Comparison of ENCODE assay signal across 8 cellular contexts in genomic region chr6:139764498-139764986, GRCh38.
A peak's percentile ranks its signal among the peaks of the same experiment; 100 is the strongest.
DNase-seq lines count a peak whose midpoint lies in the region; ATAC-seq and TF ChIP-seq lines count a peak whose summit lies in the region.

No MANE protein-coding gene starts in this region.

- peak overlapping the region; percentile 56 for H3K27ac Mint-ChIP-seq in activated T-helper 2 cell treated with anti-CD3 and anti-CD28 coated beads, Interferon-gamma antibody, Interleukin-2, Interleukin-4, amounts not matched to agents 10 μg/mL and 5 μg/mL and 100 μg/mL, durations not matched to agents 14 hours and 24 hours and 36 hours
- H3K27ac Mint-ChIP-seq in endothelial cell (ENCODE audit: unreplicated experiment): no peak overlapping the region

- peak overlapping the region; percentile 95 for H2BK120ac ChIP-seq in IMR-90 (ENCODE audit: low read depth, low read length)

- ATAC-seq in GM21825 (IDR thresholded peaks at IDR 0.05; ENCODE audit: unreplicated experiment): peak; percentile 95
- peak; percentile 94 for ATAC-seq in IMR-90 (ENCODE audit: low read depth)
- peak; percentile 90 to 99 (median 96) for ATAC-seq in heart right ventricle
- ATAC-seq in sciatic nerve: peak; percentile 96

- BruUV-seq in IMR-90 (replicated peaks; lab: Mats Ljungman, UMichigan): no TSS peak

- H2AK5ac ChIP-seq in IMR-90 (ENCODE audit: low read depth, low read length): no peak overlapping the region

- H2BK5ac ChIP-seq in IMR-90 (ENCODE audit: low read depth, low read length, poor library complexity, severe bottlenecking): peak overlapping the region; percentile 94

- H3K27me3 ChIP-seq in IMR-90 (ENCODE audit: control insufficient read depth, insufficient read depth, low read length) (no peaks in the 10 kb centered on the region), heart right ventricle (no peaks in the 10 kb centered on the region)

- dilution Hi-C loops in IMR-90 (cut with HindIII; ENCODE audit: low sequenced_read_pairs, unreplicated experiment): no loop called here

- peak overlapping the region; percentile 79; the same call in 1 of the 2 replicates for H2BK20ac ChIP-seq in IMR-90 (ENCODE audit: low read depth, low read length)

- H3K36me3 ChIP-seq in IMR-90 (ENCODE audit: control insufficient read depth, insufficient read depth, low read length): no peaks in the 10 kb centered on the region
- H3K36me3 ChIP-seq in heart right ventricle: no peaks in the 10 kb centered on the region

- H3K4ac ChIP-seq in IMR-90 (ENCODE audit: low read depth, low read length): peak overlapping the region; percentile 66; the same call in 1 of the 2 replicates

- no peak overlapping the region for H2AFZ ChIP-seq in IMR-90 (replicated peaks; ENCODE audit: low read length, poor library complexity)

- H3K56ac ChIP-seq in IMR-90 (ENCODE audit: extremely low read depth, insufficient read depth, low read length): 0 out of 2 replicates have a peak overlapping the region, but pooled peaks have one; percentile 45

- intact Hi-C loops in IMR-90 (cut with micrococcal nuclease): loop anchor here (2.0 to 5.0 kb wide), 4 partner anchors 167 to 773 kb away; partner anchors contain the start of gene CITED2
- intact Hi-C loops in activated T-helper 2 cell treated with anti-CD3 and anti-CD28 coated beads, Interferon-gamma antibody, Interleukin-2, Interleukin-4, amounts not matched to agents 10 μg/mL and 5 μg/mL and 100 μg/mL, durations not matched to agents 14 hours and 24 hours and 36 hours (cut with micrococcal nuclease): loop anchor here (5.0 kb wide), 1 partner anchor 247 kb away; no protein-coding TSS in a partner anchor
- intact Hi-C loops in heart right ventricle (cut with DNase I): loop anchor here in 7 of 10 donors (5.0 to 10.0 kb wide), 4 partner anchors 200 to 392 kb away; partner anchors contain the start of gene CITED2 (in 2 of the 7)
- intact Hi-C loops in sciatic nerve (cut with DNase I): no loop called here

- H4K8ac ChIP-seq in IMR-90 (ENCODE audit: low read depth in 2 of 2, low read length in 2 of 2): peak overlapping the region in 1 of 2 experiments; percentile 51; a peak in 1 of 4 replicates

- CTCF ChIA-PET in IMR-90 (lab: Yijun Ruan, JAX): interaction anchor here (0.7 to 1.3 kb wide), 2 partner anchors 9 to 131 kb away, joined by 4 read pairs; no protein-coding TSS in a partner anchor

- TF ChIP-seq POLR2A in IMR-90 (IDR thresholded peaks at IDR 0.05; ENCODE audit: low read depth, low read length): no peak

- in situ Hi-C loops in IMR-90 (cut with MboI; ENCODE audit: low sequenced_read_pairs): loop anchor here (10.0 kb wide), 1 partner anchor 390 kb away; the partner anchor contains the start of gene CITED2

- TF ChIP-seq CTCF in GM10266 (IDR thresholded peaks at IDR 0.05; ENCODE audit: control insufficient read depth, insufficient read depth, low read depth, missing control alignments): no peak
- TF ChIP-seq CTCF in IMR-90 (conservative IDR thresholded peaks at IDR 0.05; ENCODE audit: low read depth, low read length): no peak
- TF ChIP-seq CTCF in heart right ventricle (IDR thresholded peaks at IDR 0.05): no peak
- no peak for TF ChIP-seq CTCF in endothelial cell (IDR thresholded peaks at IDR 0.05; ENCODE audit: unreplicated experiment)

- WGBS in IMR-90 (ENCODE audit: extremely low coverage in 2 of 2, insufficient read length in 1 of 2), 2 experiments: no CpG with 5 or more reads among the region's 2 CpGs
- WGBS in heart right ventricle, 2 donors: 7 to 15% methylated on average over 2 of the region's 2 CpGs

- H2BK15ac ChIP-seq in IMR-90 (ENCODE audit: low read depth, low read length): no peak overlapping the region

- H3K36me3 Mint-ChIP-seq in activated T-helper 2 cell treated with anti-CD3 and anti-CD28 coated beads, Interferon-gamma antibody, Interleukin-2, Interleukin-4, amounts not matched to agents 10 μg/mL and 5 μg/mL and 100 μg/mL, durations not matched to agents 14 hours and 24 hours and 36 hours (ENCODE audit: low read depth): no peaks in the 10 kb centered on the region
- no peaks in the 10 kb centered on the region for H3K36me3 Mint-ChIP-seq in endothelial cell (ENCODE audit: low read depth, unreplicated experiment)

- H3K9me1 ChIP-seq in IMR-90 (ENCODE audit: insufficient read depth, low read length): 0 out of 2 replicates have a peak, but pooled peaks cover 4% of the 10 kb centered on the region

- peak overlapping the region; percentile 2 for H3K4me2 ChIP-seq in IMR-90 (ENCODE audit: low read depth, low read length)

- H3K4me1 ChIP-seq in IMR-90 (ENCODE audit: control insufficient read depth, insufficient read depth, low read length): peaks cover 13% of the 10 kb centered on the region
- peaks cover 11 to 43% (median 30%) of the 10 kb centered on the region in 9 donors for H3K4me1 ChIP-seq in heart right ventricle

- H3K9me3 Mint-ChIP-seq in activated T-helper 2 cell treated with anti-CD3 and anti-CD28 coated beads, Interferon-gamma antibody, Interleukin-2, Interleukin-4, amounts not matched to agents 10 μg/mL and 5 μg/mL and 100 μg/mL, durations not matched to agents 14 hours and 24 hours and 36 hours: no peaks in the 10 kb centered on the region
- H3K9me3 Mint-ChIP-seq in endothelial cell (ENCODE audit: unreplicated experiment): no peaks in the 10 kb centered on the region

- H3K9me3 ChIP-seq in IMR-90 (ENCODE audit: control insufficient read depth, insufficient read depth, low read length): no peaks in the 10 kb centered on the region
- no peaks in the 10 kb centered on the region for H3K9me3 ChIP-seq in heart right ventricle

- no peaks in the 10 kb centered on the region for H3K27me3 Mint-ChIP-seq in activated T-helper 2 cell treated with anti-CD3 and anti-CD28 coated beads, Interferon-gamma antibody, Interleukin-2, Interleukin-4, amounts not matched to agents 10 μg/mL and 5 μg/mL and 100 μg/mL, durations not matched to agents 14 hours and 24 hours and 36 hours (ENCODE audit: low read depth)
- peaks cover 1% of the 10 kb centered on the region for H3K27me3 Mint-ChIP-seq in endothelial cell (ENCODE audit: unreplicated experiment)

- H3K79me1 ChIP-seq in IMR-90 (ENCODE audit: low read depth in 1 of 2, low read length in 2 of 2): 0 out of 4 replicates have a peak, but pooled peaks cover 0 to 3% of the 10 kb centered on the region in 2 experiments

- peak; percentile 17; the same call in 1 of the 2 replicates for TF ChIP-seq RAD21 in IMR-90 (IDR thresholded peaks at IDR 0.05; ENCODE audit: low read length)

- H2AK9ac ChIP-seq in IMR-90 (replicated peaks; ENCODE audit: low read depth, low read length, poor library complexity): no peak overlapping the region

- peak overlapping the region; percentile 50; the same call in 1 of the 2 replicates for H4K91ac ChIP-seq in IMR-90 (ENCODE audit: insufficient read depth, low read depth, low read length)

- no peak overlapping the region for H3K18ac ChIP-seq in IMR-90 (ENCODE audit: low read depth, low read length)

- no peak overlapping the region for H3K4me3 Mint-ChIP-seq in activated T-helper 2 cell treated with anti-CD3 and anti-CD28 coated beads, Interferon-gamma antibody, Interleukin-2, Interleukin-4, amounts not matched to agents 10 μg/mL and 5 μg/mL and 100 μg/mL, durations not matched to agents 14 hours and 24 hours and 36 hours (ENCODE audit: low read depth)
- no peak overlapping the region for H3K4me3 Mint-ChIP-seq in endothelial cell (ENCODE audit: unreplicated experiment)

- H3K27ac ChIP-seq in IMR-90 (ENCODE audit: insufficient read depth, low read length) (peak overlapping the region; percentile 29; the same call in 1 of the 2 replicates), heart right ventricle (peak overlapping the region; percentile 33 to 83 (median 78))

- POLR2A ChIA-PET in IMR-90 (lab: Charles Lee; ENCODE audit: unreplicated experiment): interaction anchor here (1.4 kb wide), 1 partner anchor 391 kb away, joined by 14 read pairs; the partner anchor contains the start of gene CITED2

- H3K14ac ChIP-seq in IMR-90 (replicated peaks; ENCODE audit: low read depth, low read length): no peak overlapping the region

- H4K5ac ChIP-seq in IMR-90 (ENCODE audit: low read depth, low read length): no peak overlapping the region

- H3K9ac ChIP-seq in IMR-90 (ENCODE audit: low read depth, low read length): no peak overlapping the region

- H3K23ac ChIP-seq in IMR-90 (ENCODE audit: low read depth, low read length): no peak overlapping the region

- DNase-seq in GM10266 (ENCODE audit: extremely low spot score) (peak; percentile 24), IMR-90 (peak; percentile 99), heart right ventricle (peak in 1 of 2 donors; percentile 48), sciatic nerve (ENCODE audit: low spot score) (no peak), mesenteric fat pad (ENCODE audit: low spot score) (no peak), endothelial cell (ENCODE audit: low spot score) (no peak)
- no peak for DNase-seq in activated T-helper 2 cell treated with anti-CD3 and anti-CD28 coated beads, Interferon-gamma antibody, Interleukin-2, Interleukin-4, amounts not matched to agents 10 μg/mL and 5 μg/mL and 100 μg/mL, durations not matched to agents 14 hours and 24 hours and 36 hours (ENCODE audit: low spot score)

- no peaks in the 10 kb centered on the region for H4K20me1 ChIP-seq in IMR-90 (ENCODE audit: insufficient read depth, low read length)

- no peak overlapping the region for H3K4me3 ChIP-seq in IMR-90 (ENCODE audit: insufficient read depth, low read depth, low read length)
- no peak overlapping the region for H3K4me3 ChIP-seq in heart right ventricle

- peaks cover 31% of the 10 kb centered on the region for H3K4me1 Mint-ChIP-seq in activated T-helper 2 cell treated with anti-CD3 and anti-CD28 coated beads, Interferon-gamma antibody, Interleukin-2, Interleukin-4, amounts not matched to agents 10 μg/mL and 5 μg/mL and 100 μg/mL, durations not matched to agents 14 hours and 24 hours and 36 hours (ENCODE audit: low read depth)
- no peaks in the 10 kb centered on the region for H3K4me1 Mint-ChIP-seq in endothelial cell (ENCODE audit: unreplicated experiment)

TF ChIP-seq in IMR-90, 13 proteins besides CTCF, POLR2A, EP300 and RAD21 (continues in another document):
- TF ChIP-seq USF2 (IDR thresholded peaks at IDR 0.05; ENCODE audit: low read depth, low read length): peak; percentile 60
- peak; percentile 95 for TF ChIP-seq BHLHE40 (IDR thresholded peaks at IDR 0.05; ENCODE audit: low read depth, low read length)
- peak; percentile 92 for TF ChIP-seq FOS (IDR thresholded peaks at IDR 0.05; ENCODE audit: low read depth, low read length)
- no peak for TF ChIP-seq MAZ (IDR thresholded peaks at IDR 0.05; ENCODE audit: borderline replicate concordance, low read depth, low read length)
- peak; percentile 50; the same call in 1 of the 2 replicates for TF ChIP-seq CEBPB (IDR thresholded peaks at IDR 0.05; ENCODE audit: low read depth, low read length)
- TF ChIP-seq SMC3 (IDR thresholded peaks at IDR 0.05; ENCODE audit: low read depth, low read length): no peak

Comparison
In these comparisons a context has a peak if more than half of its experiments do, and no peak if none do; other contexts are left out.
1. DNase-seq: peak in GM10266 (single experiment) and IMR-90 (single experiment); none in activated T-helper 2 cell treated with anti-CD3 and anti-CD28 coated beads, Interferon-gamma antibody, Interleukin-2, Interleukin-4, amounts not matched to agents 10 μg/mL and 5 μg/mL and 100 μg/mL, durations not matched to agents 14 hours and 24 hours and 36 hours (single experiment), sciatic nerve (single experiment), mesenteric fat pad (single experiment) and endothelial cell (single experiment).
2. Peak in every context shown above with its lines, with median percentiles within 50 percentile points of each other: ATAC-seq.